9 cellular contexts compared by ENCODE assay signal in genomic region chr3:39408493-39409372, GRCh38. TPM values are rescaled to one million over a fixed set of nuclear protein-coding genes. Genes with fewer than 3 reads are reported as not detected.
DNase-seq lines count a peak whose midpoint lies in the region; TF ChIP-seq lines count a peak whose summit lies in the region.
"Had no signal": no experiment of that assay in that cellular context is flagged by ENCODE, and none has a peak within 500 bp of the region (broad histone marks: within the 10 kb centered on the region; RNA-seq: fewer than 3 reads in every experiment).

No MANE protein-coding gene starts in this region.

- H3K79me2 ChIP-seq in hepatocyte: peaks cover 32% of the 10 kb centered on the region

- CTCF ChIA-PET in A673 (lab: Charles Lee): no interaction called here
- CTCF ChIA-PET in activated CD4-positive, alpha-beta memory T cell treated with anti-CD3 and anti-CD28 coated beads for 36 hours (lab: Charles Lee): interaction anchor here (0.8 to 4.6 kb wide), 4 partner anchors 24 to 219 kb away, joined by 3 to 13 read pairs (median 6); no protein-coding TSS in a partner anchor

- no TSS peak for BruUV-seq in A673 (replicated peaks; lab: Mats Ljungman, UMichigan)

- H3K4me3 ChIP-seq in A673 (ENCODE audit: low read depth, low read length, poor library complexity, severe bottlenecking): peak overlapping the region; percentile 72
- no peak overlapping the region for H3K4me3 ChIP-seq in hepatocyte

- peaks cover 34% of the 10 kb centered on the region for H4K20me1 ChIP-seq in hepatocyte (ENCODE audit: insufficient read depth, poor library complexity, severe bottlenecking)

- no peaks in the 10 kb centered on the region for H3K9me3 Mint-ChIP-seq in activated CD4-positive, alpha-beta memory T cell treated with anti-CD3 and anti-CD28 coated beads for 36 hours

- H3K4me1 Mint-ChIP-seq in activated CD4-positive, alpha-beta memory T cell treated with anti-CD3 and anti-CD28 coated beads for 36 hours (ENCODE audit: low read depth): peaks cover 50% of the 10 kb centered on the region

- H3K36me3 ChIP-seq in A673 (ENCODE audit: insufficient read depth, low read length, poor library complexity, severe bottlenecking): peaks cover 62% of the 10 kb centered on the region
- peaks cover 8% of the 10 kb centered on the region for H3K36me3 ChIP-seq in hepatocyte (replicated peaks; ENCODE audit: insufficient read depth, low read depth)

- TF ChIP-seq CTCF in A673 (conservative IDR thresholded peaks at IDR 0.05; ENCODE audit: low read depth, low read length) (no peak), hepatocyte (IDR thresholded peaks at IDR 0.05; ENCODE audit: poor library complexity) (no peak)

- intact Hi-C loops in A673 (cut with micrococcal nuclease; ENCODE audit: unreplicated experiment): no loop called here
- intact Hi-C loops in activated CD4-positive, alpha-beta memory T cell treated with anti-CD3 and anti-CD28 coated beads for 36 hours (cut with micrococcal nuclease): loop anchor here (5.0 kb wide), 1 partner anchor 1794 kb away; no protein-coding TSS in a partner anchor

- peaks cover 67% of the 10 kb centered on the region for H3K36me3 Mint-ChIP-seq in activated CD4-positive, alpha-beta memory T cell treated with anti-CD3 and anti-CD28 coated beads for 36 hours

- DNase-seq in A673 (ENCODE audit: low spot score) (no peak), HT1080 (ENCODE audit: low read depth) (peak; percentile 69), hepatocyte (ENCODE audit: low spot score) (no peak), superior temporal gyrus (ENCODE audit: extremely low spot score) (no peak), SW480 (ENCODE audit: low spot score) (no peak), hypothalamus (lab: John Stamatoyannopoulos, UW) (no peak), EL (no peak)
- peak; percentile 70 for DNase-seq in activated CD4-positive, alpha-beta memory T cell treated with anti-CD3 and anti-CD28 coated beads for 36 hours
- DNase-seq: dorsolateral prefrontal cortex had no signal

- peaks cover 2% of the 10 kb centered on the region for H3K27me3 Mint-ChIP-seq in activated CD4-positive, alpha-beta memory T cell treated with anti-CD3 and anti-CD28 coated beads for 36 hours

- H3K4me2 ChIP-seq in hepatocyte: peak overlapping the region; percentile 86

- no peaks in the 10 kb centered on the region for H3K9me2 ChIP-seq in hepatocyte (replicated peaks; ENCODE audit: insufficient read depth)

- H3K27me3 ChIP-seq in A673 (replicated peaks; ENCODE audit: insufficient read depth, low read depth, low read length, poor library complexity) (no peaks in the 10 kb centered on the region), hepatocyte (no peaks in the 10 kb centered on the region)
- H3K27me3 ChIP-seq: dorsolateral prefrontal cortex had no signal

- H3K4me3 Mint-ChIP-seq in activated CD4-positive, alpha-beta memory T cell treated with anti-CD3 and anti-CD28 coated beads for 36 hours: peak overlapping the region; percentile 95

- 82% methylated on average over 21 of the region's 21 CpGs for WGBS in hepatocyte (ENCODE audit: low lambda C conversion rate, missing lambda C conversion rate)

- H3K9me3 ChIP-seq in A673 (ENCODE audit: low read depth, low read length, poor library complexity, severe bottlenecking): no peaks in the 10 kb centered on the region
- H3K9me3 ChIP-seq in hepatocyte (ENCODE audit: low read depth): no peaks in the 10 kb centered on the region

- H3K4me1 ChIP-seq in A673 (ENCODE audit: insufficient read depth, low read length, poor library complexity, severe bottlenecking) (no peaks in the 10 kb centered on the region), hepatocyte (ENCODE audit: insufficient read depth) (peaks cover 11% of the 10 kb centered on the region)

- no peak overlapping the region for H2AFZ ChIP-seq in hepatocyte

- H3K27ac Mint-ChIP-seq in activated CD4-positive, alpha-beta memory T cell treated with anti-CD3 and anti-CD28 coated beads for 36 hours: peak overlapping the region; percentile 99

- POLR2A ChIA-PET in A673 (lab: Charles Lee; ENCODE audit: low non-redundant PET): no interaction called here
- POLR2A ChIA-PET in activated CD4-positive, alpha-beta memory T cell treated with anti-CD3 and anti-CD28 coated beads for 36 hours (lab: Charles Lee): interaction anchor here (0.7 to 4.2 kb wide), 4 partner anchors 8 to 1045 kb away, joined by 4 to 26 read pairs (median 9); partner anchors contain the start of gene SLC25A38

- H3K27ac ChIP-seq in A673 (ENCODE audit: low read depth, low read length, poor library complexity, severe bottlenecking) (peak overlapping the region; percentile 50), hepatocyte (no peak overlapping the region)

RNA-seq across cellular contexts. Expression of gene RPSA, which starts 2.2 kb away (rescaled TPM):
- total RNA-seq in A673 (2021) (944 and 994 TPM in 2 replicates), hepatocyte (961 and 1,236 TPM in 2 replicates)
- 2,701 and 2,964 TPM in 2 replicates for total RNA-seq in HT1080 (2014; rRNA removed; shearing (Covaris generic))
- 3,532 and 3,656 TPM in 2 replicates for polyA plus RNA-seq in HT1080 (2015; cell fraction: cytosol; rRNA removed)
- polyA plus RNA-seq in HT1080 (2015; cell fraction: nucleus; rRNA removed): 1,497 and 1,638 TPM in 2 replicates
- 1,000 to 10,000 TPM; 2,627 to 2,738 TPM for total RNA-seq in activated CD4-positive, alpha-beta memory T cell treated with anti-CD3 and anti-CD28 coated beads for 36 hours
- polyA plus RNA-seq in hepatocyte: 249 and 267 TPM in 2 replicates

RNA-seq across cellular contexts. Expression of gene SLC25A38, which starts 25.6 kb away (rescaled TPM):
- total RNA-seq in A673 (2021) (13.7 and 15.6 TPM in 2 replicates), hepatocyte (37.2 and 43.2 TPM in 2 replicates)
- 37.1 and 53.8 TPM in 2 replicates for total RNA-seq in HT1080 (2014; rRNA removed; shearing (Covaris generic))
- 31.8 and 33.3 TPM in 2 replicates for polyA plus RNA-seq in HT1080 (2015; cell fraction: cytosol; rRNA removed)
- 26.0 and 26.8 TPM in 2 replicates for polyA plus RNA-seq in HT1080 (2015; cell fraction: nucleus; rRNA removed)
- 10 to 100 TPM; 23.1 to 24.9 TPM for total RNA-seq in activated CD4-positive, alpha-beta memory T cell treated with anti-CD3 and anti-CD28 coated beads for 36 hours
- polyA plus RNA-seq in hepatocyte: 32.4 and 35.7 TPM in 2 replicates

RNA-seq across cellular contexts. Expression of gene MOBP, which starts 58.7 kb away (rescaled TPM):
- total RNA-seq in A673 (2021) (0.19 and 0.22 TPM in 2 replicates), hepatocyte (0.10 and 0.40 TPM in 2 replicates)
- not detected in 2 replicates for total RNA-seq in HT1080 (2014; rRNA removed; shearing (Covaris generic))
- polyA plus RNA-seq in HT1080 (2015; cell fraction: cytosol; rRNA removed): 0.02 TPM in 1 of 2 replicates, not detected in the other
- 0.04 TPM in 1 of 2 replicates, not detected in the other for polyA plus RNA-seq in HT1080 (2015; cell fraction: nucleus; rRNA removed)
- not detected for total RNA-seq in activated CD4-positive, alpha-beta memory T cell treated with anti-CD3 and anti-CD28 coated beads for 36 hours
- polyA plus RNA-seq in hepatocyte: 0.17 TPM in 1 of 2 replicates, not detected in the other

Comparison
In these comparisons a context has a peak if more than half of its experiments do, and no peak if none do; other contexts are left out.
1. DNase-seq: peak in HT1080 (single experiment) and activated CD4-positive, alpha-beta memory T cell treated with anti-CD3 and anti-CD28 coated beads for 36 hours (single experiment); none in A673 (single experiment), hepatocyte (single experiment), superior temporal gyrus (single experiment), SW480 (single experiment), hypothalamus (0 of 51) and EL (single experiment).